8 cellular contexts compared by ENCODE assay signal in genomic region chr4:973431-974397, GRCh38.
DNase-seq lines count a peak whose midpoint lies in the region; TF ChIP-seq lines count a peak whose summit lies in the region.

Gene DGKQ (minus strand): TSS chr4:973569. CDS start chr4:973482, 87 bp downstream.

- CTCF ChIA-PET in HEK293T (lab: Yijun Ruan, JAX) = no interaction called here

- DNase-seq in HEK293T (ENCODE audit: extremely low spot score) = peak; percentile 100
- peak; percentile 4 for DNase-seq in NCI-H128 (lab: John Stamatoyannopoulos, UW; ENCODE audit: unreplicated experiment)
- DNase-seq in activated CD4-positive, CD25-positive, alpha-beta regulatory T cell (lab: John Stamatoyannopoulos, UW) = peak; percentile 79 to 86 (median 84)
- DNase-seq in caudate nucleus (lab: John Stamatoyannopoulos, UW) = peak in 60 of 61 donors; percentile 2 to 95 (median 84)
- DNase-seq in islet precursor cell = peak; percentile 89
- DNase-seq in stimulated activated CD4-positive, alpha-beta T cell treated with anti-CD3 and anti-CD28 coated beads, Interleukin-12 subunit alpha, Interleukin-12 subunit beta, amount 100 ng/mL, for 24 hours (ENCODE audit: low read depth in 2 of 2) = peak; percentile 77 to 80
- DNase-seq in OCI-M2 (lab: John Stamatoyannopoulos, UW; ENCODE audit: unreplicated experiment) = no peak

- H3K27ac ChIP-seq in caudate nucleus (ENCODE audit: low read depth, low read length) = no peak within 1 kb of the TSS

- POLR2A ChIA-PET in HEK293T (lab: Yijun Ruan, JAX) = interaction anchor here (2.7 kb wide), 1 partner anchor 41 kb away, joined by 7 read pairs; the partner anchor contains the start of genes GAK and TMEM175

- H3K4me3 ChIP-seq in GM08714 (ENCODE audit: low read length) = peak within 1 kb of the TSS; percentile 80

TF ChIP-seq in HEK293T, 16 proteins besides CTCF, POLR2A, EP300 and RAD21:
- TF ChIP-seq BHLHE40 (IDR thresholded peaks at IDR 0.05; ENCODE audit: borderline replicate concordance) = no peak
- TF ChIP-seq SUZ12 (IDR thresholded peaks at IDR 0.05) = no peak
- no peak for TF ChIP-seq L3MBTL2 (conservative IDR thresholded peaks at IDR 0.05)
- TF ChIP-seq FOXA1 (IDR thresholded peaks at IDR 0.05) = no peak
- TF ChIP-seq FOXK2 (IDR thresholded peaks at IDR 0.05) = no peak
- 0 out of 2 replicates have a peak, but pooled peaks have one; percentile 66 for TF ChIP-seq LEF1 (IDR thresholded peaks at IDR 0.05; ENCODE audit: borderline replicate concordance)
